ENCODE assay signal across 8 cellular contexts in genomic region chr5:171957591-171958251, GRCh38. TPM values are rescaled to one million over a fixed set of nuclear protein-coding genes. Genes with fewer than 3 reads are reported as not detected.
A peak's percentile ranks its signal among the peaks of the same experiment; 100 is the strongest.
DNase-seq lines count a peak whose midpoint lies in the region; ATAC-seq lines count a peak whose summit lies in the region.

No MANE protein-coding gene starts in this region.

- peaks cover 5% of the 10 kb centered on the region; the same call in 1 of the 2 replicates for H3K36me3 ChIP-seq in MG63

- no peaks in the 10 kb centered on the region for H3K9me3 ChIP-seq in MG63

- DNase-seq in MG63: peak; percentile 13
- peak; percentile 16 for DNase-seq in central memory CD4-positive, alpha-beta T cell
- DNase-seq in stimulated activated CD4-positive, alpha-beta T cell treated with anti-CD3 and anti-CD28 coated beads, Interleukin-4, amount 100 ng/mL, for 4 hours: peak; percentile 1 to 18
- DNase-seq in SIG-M5 (lab: John Stamatoyannopoulos, UW): no peak
- DNase-seq in NCI-H1417 (lab: John Stamatoyannopoulos, UW): no peak

- ATAC-seq in GM21381 (IDR thresholded peaks at IDR 0.05; ENCODE audit: unreplicated experiment) (peak; percentile 49), GM19397 (IDR thresholded peaks at IDR 0.05; ENCODE audit: unreplicated experiment) (no peak), HG03342 (IDR thresholded peaks at IDR 0.05; ENCODE audit: unreplicated experiment) (no peak)

- no peaks in the 10 kb centered on the region for H3K27me3 ChIP-seq in MG63

- H3K4me3 ChIP-seq in MG63: no peak overlapping the region

RNA-seq across cellular contexts. Expression of gene FBXW11, which starts 48.7 kb away (rescaled TPM):
- 71.1 and 106 TPM in 2 replicates for total RNA-seq in MG63 (2014; rRNA removed; shearing (Covaris generic); ENCODE audit: low replicate concordance)

Comparison
In these comparisons a context has a peak if more than half of its experiments do, and no peak if none do; other contexts are left out.
1. DNase-seq: peak in MG63 (single experiment), central memory CD4-positive, alpha-beta T cell (single experiment) and stimulated activated CD4-positive, alpha-beta T cell treated with anti-CD3 and anti-CD28 coated beads, Interleukin-4, amount 100 ng/mL, for 4 hours (2 of 2); none in SIG-M5 (single experiment) and NCI-H1417 (0 of 3).